ENCODE assay signal across 2 cellular contexts in the genomic region with DNA sequence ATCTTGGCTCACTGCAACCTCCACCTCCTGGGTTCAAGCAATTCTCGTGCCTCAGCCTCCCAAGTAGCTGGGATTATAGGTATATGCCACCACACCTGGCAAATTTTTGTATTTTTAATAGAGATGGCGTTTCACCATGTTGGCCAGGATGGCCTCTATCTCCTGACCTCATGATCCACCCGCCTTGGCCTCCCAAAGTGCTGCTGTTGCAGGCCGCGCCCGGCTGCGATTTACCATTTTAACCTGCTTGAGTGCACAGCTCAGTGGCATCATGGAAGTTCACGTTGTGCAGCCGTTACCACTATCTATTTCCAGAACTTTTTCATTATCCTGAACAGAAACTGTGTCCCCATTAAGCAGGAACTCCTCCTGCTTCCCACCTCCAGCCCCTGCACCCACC. TPM values are rescaled to one million over a fixed set of nuclear protein-coding genes. Genes with fewer than 3 reads are reported as not detected.
"Had no signal": no experiment of that assay in that cellular context is flagged by ENCODE, and none has a peak within 500 bp of the region (broad histone marks: within the 10 kb centered on the region; RNA-seq: fewer than 3 reads in every experiment).

No MANE protein-coding gene starts in this region.

RNA-seq across cellular contexts. Expression of a gene that starts 13.5 kb away (rescaled TPM):
- total RNA-seq: MCF 10A, NCI-H460 had no signal
